8 cellular contexts compared by ENCODE assay signal in the genomic region with DNA sequence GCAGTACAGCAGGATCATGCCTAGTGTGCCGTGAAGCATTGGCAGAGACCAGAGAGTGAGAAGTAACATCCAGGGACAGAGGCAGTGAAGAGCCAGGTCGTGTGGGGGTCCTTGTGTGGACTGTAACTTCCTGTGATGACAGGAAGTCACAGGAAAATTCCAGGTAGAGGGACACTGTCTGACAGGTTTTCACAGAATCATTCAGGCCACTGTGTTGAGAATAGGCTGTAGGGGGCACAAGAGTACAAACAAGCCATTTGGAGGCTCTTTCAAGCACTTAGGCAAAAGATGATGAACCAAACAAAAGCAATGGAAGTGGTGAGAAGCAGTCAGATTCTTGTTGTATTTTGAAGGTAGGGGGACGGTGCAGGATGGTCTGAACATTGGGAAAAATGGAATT. TPM values are rescaled to one million over a fixed set of nuclear protein-coding genes. Genes with fewer than 3 reads are reported as not detected.
DNase-seq lines count a peak whose midpoint lies in the region; ATAC-seq, FAIRE-seq and TF ChIP-seq lines count a peak whose summit lies in the region.

No MANE protein-coding gene starts in this region.

- no peaks in the 10 kb centered on the region for H3K27me3 ChIP-seq in heart right ventricle

- no peak for TF ChIP-seq POLR2A in GM12891 (IDR thresholded peaks at IDR 0.05; ENCODE audit: low read depth, low read length)

- TF ChIP-seq CTCF in AG10803 (conservative IDR thresholded peaks at IDR 0.05; ENCODE audit: low read length) (peak; percentile 67), heart right ventricle (IDR thresholded peaks at IDR 0.05) (peak; percentile 34 to 73 (median 60)), retinal pigment epithelial cell (conservative IDR thresholded peaks at IDR 0.05; ENCODE audit: low read depth, low read length) (peak; percentile 64)

- WGBS in heart right ventricle, 2 donors: 69 to 72% methylated on average over 3 of the region's 3 CpGs

- peaks cover 0 to 42% (median 0%) of the 10 kb centered on the region in 9 donors for H3K36me3 ChIP-seq in heart right ventricle

- FAIRE-seq in GM12891 (lab: Jason Lieb, UNC): peak; percentile 75

- peak in 6 of 8 donors; percentile 29 to 76 (median 58) for ATAC-seq in heart right ventricle
- no peak for ATAC-seq in HG03280 (IDR thresholded peaks at IDR 0.05; ENCODE audit: unreplicated experiment)

- no peak overlapping the region for H3K27ac ChIP-seq in heart right ventricle

- H3K4me1 ChIP-seq in heart right ventricle: no peaks in the 10 kb centered on the region

- intact Hi-C loops in heart right ventricle (cut with DNase I): loop anchor here in 9 of 10 donors (2.0 to 10.0 kb wide), 7 partner anchors 63 to 273 kb away; no protein-coding TSS in a partner anchor

- H3K4me3 ChIP-seq in AG10803 (ENCODE audit: low read length) (no peak overlapping the region), heart right ventricle (no peak overlapping the region), retinal pigment epithelial cell (ENCODE audit: low read length) (no peak overlapping the region)

- H3K9me3 ChIP-seq in heart right ventricle: no peaks in the 10 kb centered on the region

- peak; percentile 33 for DNase-seq in AG10803 (ENCODE audit: low read depth)
- no peak for DNase-seq in GM12891 (ENCODE audit: insufficient read length, low spot score)
- peak; percentile 14 for DNase-seq in UCSD-AML1 (lab: John Stamatoyannopoulos, UW; ENCODE audit: unreplicated experiment)
- peak in 1 of 2 donors; percentile 30 for DNase-seq in heart right ventricle
- no peak for DNase-seq in retinal pigment epithelial cell (ENCODE audit: low read depth)
- DNase-seq in RKO (ENCODE audit: low spot score): no peak
- no peak for DNase-seq in dedifferentiated amniotic fluid mesenchymal stem cell (ENCODE audit: extremely low spot score)

TF ChIP-seq in GM12891, 5 proteins besides CTCF, POLR2A, EP300 and RAD21:
- TF ChIP-seq POU2F2 (IDR thresholded peaks at IDR 0.05; ENCODE audit: low read depth, low read length): no peak

RNA-seq across cellular contexts. Expression of a gene that starts 46.4 kb away (rescaled TPM):
- polyA plus RNA-seq in GM12891 (2012; ENCODE audit: low read depth, missing spikeins): 17.9 TPM
- total RNA-seq in heart right ventricle: 10 to 100 TPM in 1 of 10 donors, 1 to 10 TPM in 9; 2.5 to 10.6 (median 4.0) TPM
- 10 to 100 TPM in 1 of 2 donors, 1 to 10 TPM in 1; 3.2 to 14.9 TPM for polyA plus RNA-seq in heart right ventricle

Comparison
In these comparisons a context has a peak if more than half of its experiments do, and no peak if none do; other contexts are left out.
1. DNase-seq: peak in AG10803 (single experiment) and UCSD-AML1 (single experiment); none in GM12891 (single experiment), retinal pigment epithelial cell (single experiment), RKO (single experiment) and dedifferentiated amniotic fluid mesenchymal stem cell (single experiment).
2. Peak in every context shown above with its lines, with median percentiles within 50 percentile points of each other: CTCF ChIP-seq.